ENCODE assay signal across 8 cellular contexts in genomic region chr10:126387931-126388911, GRCh38. TPM values are rescaled to one million over a fixed set of nuclear protein-coding genes. Genes with fewer than 3 reads are reported as not detected.
DNase-seq lines count a peak whose midpoint lies in the region; ATAC-seq, FAIRE-seq and TF ChIP-seq lines count a peak whose summit lies in the region.

ADAM12 (minus strand) TSS chr10:126388477; CDS start chr10:126388145, 332 bp downstream.

- no peaks in the 10 kb centered on the region for H3K9me3 ChIP-seq in CD4-positive, alpha-beta T cell (ENCODE audit: control insufficient read depth, low read length)
- H3K9me3 ChIP-seq in H1 (ENCODE audit: insufficient read depth in 2 of 2, low read depth in 1 of 2, low read length in 1 of 2): no peaks in the 10 kb centered on the region; a peak in 2 of 4 replicates

- H4K20me1 ChIP-seq in H1 (replicated peaks in 1 of 2; ENCODE audit: control insufficient read depth in 1 of 2, insufficient read depth in 2 of 2, low read length in 2 of 2): no peaks in the 10 kb centered on the region

- TF ChIP-seq RAD21 in H1 (IDR thresholded peaks at IDR 0.05 in 1 of 2, conservative IDR thresholded peaks at IDR 0.05 in 1 of 2; ENCODE audit: low read depth in 2 of 2, low read length in 2 of 2): no peak

- H3K27ac ChIP-seq in CD4-positive, alpha-beta T cell (ENCODE audit: low read depth, low read length): no peak within 1 kb of the TSS
- H3K27ac ChIP-seq in H1 (ENCODE audit: low read depth, low read length) (no peak within 1 kb of the TSS), mesendoderm (ENCODE audit: low read depth, low read length) (no peak within 1 kb of the TSS)

- peaks cover 4% of the 10 kb centered on the region for H3K36me3 Mint-ChIP-seq in CD4-positive, alpha-beta T cell (ENCODE audit: low read depth)
- peaks cover 9% of the 10 kb centered on the region for H3K36me3 Mint-ChIP-seq in type B pancreatic cell

- H2BK120ac ChIP-seq in H1 (replicated peaks; ENCODE audit: low read depth, low read length) (no peak within 1 kb of the TSS), mesendoderm (ENCODE audit: low read depth, low read length) (no peak within 1 kb of the TSS)

- H3K18ac ChIP-seq in H1 (ENCODE audit: extremely low read depth, low read length) (no peak within 1 kb of the TSS), mesendoderm (ENCODE audit: low read length) (peak within 1 kb of the TSS; percentile 1)

- no peak within 1 kb of the TSS for H2BK20ac ChIP-seq in H1 (ENCODE audit: low read length)

- no peak within 1 kb of the TSS for H4K91ac ChIP-seq in H1 (replicated peaks; ENCODE audit: insufficient read length, low read length)

- H3K27me3 Mint-ChIP-seq in CD4-positive, alpha-beta T cell: peaks cover 59% of the 10 kb centered on the region
- peaks cover 64% of the 10 kb centered on the region for H3K27me3 Mint-ChIP-seq in type B pancreatic cell

- no peak within 1 kb of the TSS for H3K4ac ChIP-seq in H1 (replicated peaks; ENCODE audit: insufficient read length, low read depth, low read length)
- H3K4ac ChIP-seq in mesendoderm (ENCODE audit: low read depth, low read length): no peak within 1 kb of the TSS

- 3% methylated on average over 74 of the region's 127 CpGs; no CpG with 5 or more reads in 1 of the 2 experiments for WGBS in H1 (ENCODE audit: extremely low coverage in 1 of 2, insufficient coverage in 1 of 2, insufficient read length in 1 of 2, insufficient replicate concordance in 2 of 2, low coverage in 1 of 2, low lambda C conversion rate in 2 of 2, missing lambda C conversion rate in 1 of 2), 2 experiments
- no CpG with 5 or more reads among the region's 127 CpGs for WGBS in mesendoderm (ENCODE audit: extremely low coverage, insufficient coverage, low lambda C conversion rate)

- H3K9ac ChIP-seq in H1 (replicated peaks in 1 of 4; ENCODE audit: extremely low read depth in 1 of 4, low read depth in 3 of 4, low read length in 3 of 4) (no peak within 1 kb of the TSS), mesendoderm (ENCODE audit: low read length) (peak within 1 kb of the TSS; percentile 33)

- no peak within 1 kb of the TSS for H4K5ac ChIP-seq in H1 (ENCODE audit: insufficient read length, low read depth, low read length)
- no peak within 1 kb of the TSS for H4K5ac ChIP-seq in mesendoderm (ENCODE audit: low read length)

- H2BK15ac ChIP-seq in H1 (ENCODE audit: low read length): no peak within 1 kb of the TSS
- no peak within 1 kb of the TSS for H2BK15ac ChIP-seq in mesendoderm (replicated peaks; ENCODE audit: low read depth)

- H2AK5ac ChIP-seq in H1 (ENCODE audit: low read depth, low read length) (no peak within 1 kb of the TSS), mesendoderm (ENCODE audit: low read length) (no peak within 1 kb of the TSS)

- H3K4me3 ChIP-seq in H1 (ENCODE audit: extremely low read depth in 1 of 4, insufficient read depth in 2 of 4, low read depth in 3 of 4, low read length in 4 of 4) (peak within 1 kb of the TSS; percentile 50 to 68 (median 61)), mesendoderm (ENCODE audit: low read length) (peak within 1 kb of the TSS; percentile 39)

- no peak within 1 kb of the TSS for H3K14ac ChIP-seq in H1 (ENCODE audit: insufficient read length)

- ATAC-seq in CD4-positive, alpha-beta T cell (ENCODE audit: poor library complexity): no peak
- no peak for ATAC-seq in GM19328 (IDR thresholded peaks at IDR 0.05; ENCODE audit: unreplicated experiment)
- no peak for ATAC-seq in GM18909 (IDR thresholded peaks at IDR 0.05; ENCODE audit: poor library complexity, unreplicated experiment)

- no peaks in the 10 kb centered on the region for H3K4me1 Mint-ChIP-seq in CD4-positive, alpha-beta T cell (ENCODE audit: low read depth)
- peaks cover 25% of the 10 kb centered on the region for H3K4me1 Mint-ChIP-seq in type B pancreatic cell (ENCODE audit: unreplicated experiment)

- no peak within 1 kb of the TSS for H3K27ac Mint-ChIP-seq in CD4-positive, alpha-beta T cell
- peak within 1 kb of the TSS; percentile 73 for H3K27ac Mint-ChIP-seq in type B pancreatic cell

- H3K4me1 ChIP-seq in H1 (replicated peaks in 1 of 4; ENCODE audit: control insufficient read depth in 3 of 4, insufficient read depth in 4 of 4, low read length in 3 of 4): peaks cover 0 to 2% (median 0%) of the 10 kb centered on the region in 4 experiments; a peak in 4 of 7 replicates
- no peaks in the 10 kb centered on the region for H3K4me1 ChIP-seq in mesendoderm (ENCODE audit: control insufficient read depth, low read depth, low read length)

- H3K23me2 ChIP-seq in H1 (ENCODE audit: low read depth, low read length): peaks cover 13% of the 10 kb centered on the region

- H3K9me3 Mint-ChIP-seq in CD4-positive, alpha-beta T cell: peaks cover 3% of the 10 kb centered on the region
- peaks cover 14% of the 10 kb centered on the region for H3K9me3 Mint-ChIP-seq in type B pancreatic cell

- no peak for TF ChIP-seq CTCF in CD4-positive, alpha-beta T cell (IDR thresholded peaks at IDR 0.05)
- TF ChIP-seq CTCF in H1 (IDR thresholded peaks at IDR 0.05; ENCODE audit: control extremely low read depth in 1 of 3, insufficient read depth in 1 of 3, low read depth in 1 of 3, low read length in 3 of 3) (no peak), type B pancreatic cell (conservative IDR thresholded peaks at IDR 0.05) (no peak)

- no peak for FAIRE-seq in H1 (lab: Jason Lieb, UNC)

- CTCF ChIA-PET in CD4-positive, alpha-beta T cell (lab: Charles Lee): no interaction called here
- CTCF ChIA-PET in H1 (lab: Charles Lee; ENCODE audit: partially characterized antibody): interaction anchor here (0.7 to 2.0 kb wide), 15 partner anchors 13 to 454 kb away, joined by 3 to 10 read pairs (median 4); no protein-coding TSS in a partner anchor

- peak within 1 kb of the TSS; percentile 66 to 90 for H3K4me2 ChIP-seq in H1 (ENCODE audit: insufficient read depth in 1 of 2, low read depth in 2 of 2, low read length in 2 of 2)
- peak within 1 kb of the TSS; percentile 33 for H3K4me2 ChIP-seq in mesendoderm (ENCODE audit: low read length)

- H3K56ac ChIP-seq in H1 (replicated peaks; ENCODE audit: insufficient read length, low read depth, low read length) (no peak within 1 kb of the TSS), mesendoderm (ENCODE audit: low read length) (peak within 1 kb of the TSS; percentile 66)

- intact Hi-C loops in CD4-positive, alpha-beta T cell (cut with DNase I, micrococcal nuclease): loop anchor here (5.0 kb wide), 1 partner anchor 406 kb away; no protein-coding TSS in a partner anchor

- H2BK12ac ChIP-seq in H1 (ENCODE audit: low read depth, low read length): no peak within 1 kb of the TSS; the same call in 1 of the 2 replicates

- POLR2A ChIA-PET in CD4-positive, alpha-beta T cell (lab: Charles Lee): no interaction called here
- POLR2A ChIA-PET in H1 (lab: Charles Lee; ENCODE audit: partially characterized antibody): no interaction called here

- peaks cover 30% of the 10 kb centered on the region for H3K27me3 ChIP-seq in CD4-positive, alpha-beta T cell (ENCODE audit: control insufficient read depth, insufficient read depth, low read length)
- peaks cover 10 to 28% (median 27%) of the 10 kb centered on the region in 4 experiments for H3K27me3 ChIP-seq in H1 (replicated peaks in 1 of 4; ENCODE audit: control insufficient read depth in 3 of 4, extremely low read depth in 1 of 4, insufficient read depth in 3 of 4, low read length in 3 of 4)
- H3K27me3 ChIP-seq in mesendoderm (ENCODE audit: insufficient read depth, low read length, poor library complexity): peaks cover 5% of the 10 kb centered on the region

- DNase-seq in CD4-positive, alpha-beta T cell: no peak
- DNase-seq in NCI-H226: peak; percentile 7
- peak in 1 of 2 experiments; percentile 64 for DNase-seq in H1 (ENCODE audit: low read depth in 1 of 2, low spot score in 2 of 2)
- peak; percentile 30 for DNase-seq in mesendoderm
- DNase-seq in type B pancreatic cell (ENCODE audit: extremely low spot score, unreplicated experiment): no peak
- DNase-seq in NCI-H2227 treated with DMSO at 0.1 percent for 48 hours (lab: John Stamatoyannopoulos, UW): no peak

- H3K79me2 ChIP-seq in H1 (ENCODE audit: control insufficient read depth in 1 of 2, insufficient read depth in 2 of 2, low read length in 2 of 2): no peaks in the 10 kb centered on the region
- no peaks in the 10 kb centered on the region for H3K79me2 ChIP-seq in mesendoderm (ENCODE audit: control insufficient read depth, insufficient read depth, low read length)

- peak within 1 kb of the TSS; percentile 36 for H4K8ac ChIP-seq in H1 (ENCODE audit: extremely low read depth, insufficient read depth, low read length)
- H4K8ac ChIP-seq in mesendoderm (ENCODE audit: low read depth, low read length): no peak within 1 kb of the TSS

- H3K36me3 ChIP-seq in H1 (ENCODE audit: control insufficient read depth in 2 of 4, insufficient read depth in 4 of 4, low read length in 3 of 4): no peaks in the 10 kb centered on the region
- no peaks in the 10 kb centered on the region for H3K36me3 ChIP-seq in mesendoderm (ENCODE audit: control insufficient read depth, insufficient read depth, low read length)

- peak within 1 kb of the TSS; percentile 87 for H3K4me3 Mint-ChIP-seq in CD4-positive, alpha-beta T cell
- peak within 1 kb of the TSS; percentile 94 for H3K4me3 Mint-ChIP-seq in type B pancreatic cell

- no peak for TF ChIP-seq EP300 in H1 (IDR thresholded peaks at IDR 0.05; ENCODE audit: borderline replicate concordance in 1 of 2, low read depth in 2 of 2, low read length in 2 of 2)

- no peak within 1 kb of the TSS for H2BK5ac ChIP-seq in H1 (ENCODE audit: low read depth, low read length)
- H2BK5ac ChIP-seq in mesendoderm (ENCODE audit: low read length): no peak within 1 kb of the TSS

- H3K79me1 ChIP-seq in H1 (ENCODE audit: low read depth, low read length) (no peaks in the 10 kb centered on the region), mesendoderm (ENCODE audit: low read length) (no peaks in the 10 kb centered on the region)

- no peak for TF ChIP-seq POLR2A in H1 (IDR thresholded peaks at IDR 0.05; ENCODE audit: control extremely low read depth in 1 of 2, low read depth in 2 of 2, low read length in 2 of 2)

- no peak within 1 kb of the TSS for H3K23ac ChIP-seq in H1 (ENCODE audit: insufficient read length)
- no peak within 1 kb of the TSS for H3K23ac ChIP-seq in mesendoderm (ENCODE audit: low read length)

- peak within 1 kb of the TSS; percentile 83 for H2AFZ ChIP-seq in H1 (ENCODE audit: low read length)

TF ChIP-seq in H1, 55 proteins besides CTCF, POLR2A, EP300 and RAD21 (continues in another document):
- peak; percentile 96 for TF ChIP-seq KDM4A (IDR thresholded peaks at IDR 0.05; ENCODE audit: low read depth, low read length, severe bottlenecking)

RNA-seq across cellular contexts. Expression of gene ADAM12, which starts in this region (rescaled TPM):
- 1 to 10 TPM; 1.2 to 1.5 TPM for total RNA-seq in CD4-positive, alpha-beta T cell
- total RNA-seq in H1 (2021; fragmentation: NEBNext Ultra II Directional; extraction: Animal tissue kit (Norgen Biotek cat#: 25700)): 0.07 and 0.19 TPM in 2 replicates
- polyA plus RNA-seq in H1 (2011; rRNA removed): 0.17 and 0.20 TPM in 2 replicates
- 0.13 TPM for polyA plus RNA-seq in H1 (2011; cell fraction: cytosol; rRNA removed)
- polyA plus RNA-seq in H1 (2011; cell fraction: nucleus; rRNA removed): 0.51 TPM
- polyA plus RNA-seq in H1 (2012, experiment 1 of 2): 0.11 to 0.30 TPM (median 0.21 TPM) in 4 replicates
- polyA plus RNA-seq in H1 (2012, experiment 2 of 2): 0.03 TPM
- 0.47 TPM for polyA plus RNA-seq in H1 (2013, experiment 1 of 2)
- polyA plus RNA-seq in H1 (2013, experiment 2 of 2): 0.09 TPM
- polyA minus RNA-seq in H1 (2011; rRNA and poly(A)+ RNA removed): 0.12 and 0.54 TPM in 2 replicates
- 0.66 TPM for polyA minus RNA-seq in H1 (2011; cell fraction: cytosol; rRNA and poly(A)+ RNA removed)
- polyA minus RNA-seq in H1 (2011; cell fraction: nucleus; rRNA and poly(A)+ RNA removed): 1.7 TPM
- 0.10 TPM for polyA plus RNA-seq in mesendoderm (2013, experiment 1 of 2)
- 0.14 TPM for polyA plus RNA-seq in mesendoderm (2013, experiment 2 of 2)
- 5.2 and 31.6 TPM in 2 replicates for total RNA-seq in type B pancreatic cell (ENCODE audit: low replicate concordance)

Comparison
In these comparisons a context has a peak if more than half of its experiments do, and no peak if none do; other contexts are left out.
1. DNase-seq: peak in NCI-H226 (single experiment) and mesendoderm (single experiment); none in CD4-positive, alpha-beta T cell (0 of 10), type B pancreatic cell (single experiment) and NCI-H2227 treated with DMSO at 0.1 percent for 48 hours (single experiment).